13 cellular contexts compared by ENCODE assay signal in genomic region chr7:108367946-108368345, GRCh38.
"Had no signal": no experiment of that assay in that cellular context is flagged by ENCODE, and none has a peak within 500 bp of the region (broad histone marks: within the 10 kb centered on the region; RNA-seq: fewer than 3 reads in every experiment).

No MANE protein-coding gene starts in this region.

- DNase-seq: activated T-cell treated with anti-CD3 and anti-CD28 coated beads, Interleukin-2, amount 50 U/mL, for 1 hour; amniotic stem cell; esophagus squamous epithelium; mammary epithelial cell; occipital lobe; stimulated activated CD4-positive, alpha-beta T cell treated with anti-CD3 and anti-CD28 coated beads, Interleukin-4, amount 100 ng/mL, for 1 hour; stimulated activated CD8-positive, alpha-beta memory T cell treated with anti-CD3 and anti-CD28 coated beads, Interleukin-4, amount 100 ng/mL, for 48 hours; upper lobe of left lung had no signal

- H3K36me3 Mint-ChIP-seq: activated naive CD4-positive, alpha-beta T cell treated with anti-CD3 and anti-CD28 coated beads, Interleukin-2, amount 50 U/mL, for 72 hours had no signal

- H3K4me1 Mint-ChIP-seq: central memory CD8-positive, alpha-beta T cell; nephron had no signal

- H3K9me3 Mint-ChIP-seq: central memory CD8-positive, alpha-beta T cell had no signal

- H3K4me3 Mint-ChIP-seq: central memory CD8-positive, alpha-beta T cell; nephron; stimulated activated naive CD8-positive, alpha-beta T cell treated with anti-CD3 and anti-CD28 coated beads, Interleukin-15, Interleukin-2, amounts not matched to agents 100 ng/mL and 50 ng/mL, for 24 hours had no signal

- H3K27me3 Mint-ChIP-seq: brain; stimulated activated naive CD8-positive, alpha-beta T cell treated with anti-CD3 and anti-CD28 coated beads, Interleukin-15, Interleukin-2, amounts not matched to agents 100 ng/mL and 50 ng/mL, for 24 hours had no signal

- H3K27ac Mint-ChIP-seq: activated naive CD4-positive, alpha-beta T cell treated with anti-CD3 and anti-CD28 coated beads, Interleukin-2, amount 50 U/mL, for 72 hours; nephron; stimulated activated naive CD8-positive, alpha-beta T cell treated with anti-CD3 and anti-CD28 coated beads, Interleukin-15, Interleukin-2, amounts not matched to agents 100 ng/mL and 50 ng/mL, for 24 hours had no signal
